Comparison of ENCODE assay signal across 16 cellular contexts in genomic region chr17:47726796-47727703, GRCh38. TPM values are rescaled to one million over a fixed set of nuclear protein-coding genes. Genes with fewer than 3 reads are reported as not detected.
DNase-seq lines count a peak whose midpoint lies in the region; ATAC-seq and TF ChIP-seq lines count a peak whose summit lies in the region.
"Had no signal": no experiment of that assay in that cellular context is flagged by ENCODE, and none has a peak within 500 bp of the region (broad histone marks: within the 10 kb centered on the region; RNA-seq: fewer than 3 reads in every experiment).

No MANE protein-coding gene starts in this region.

- peaks cover 69% of the 10 kb centered on the region for H3K4me1 Mint-ChIP-seq in activated CD4-positive, alpha-beta T cell treated with anti-CD3 and anti-CD28 coated beads, Interleukin-2, amount 10 ng/mL, durations not matched to agents 7 days and 5 days
- H3K4me1 Mint-ChIP-seq in CD8-positive, alpha-beta memory T cell, result peaks cover 53 to 60% (median 59%) of the 10 kb centered on the region in 3 donors
- H3K4me1 Mint-ChIP-seq in activated CD8-positive, alpha-beta T cell treated with anti-CD3 and anti-CD28 coated beads for 36 hours (ENCODE audit: low read depth), result peaks cover 81% of the 10 kb centered on the region
- peaks cover 29% of the 10 kb centered on the region for H3K4me1 Mint-ChIP-seq in CD8-positive, alpha-beta T cell (ENCODE audit: low read depth)
- H3K4me1 Mint-ChIP-seq: neural crest cell had no signal

- no peak overlapping the region for H3K18ac ChIP-seq in mesendoderm (ENCODE audit: low read length)

- H3K9me3 Mint-ChIP-seq in activated CD4-positive, alpha-beta T cell treated with anti-CD3 and anti-CD28 coated beads, Interleukin-2, amount 10 ng/mL, durations not matched to agents 7 days and 5 days, result no peaks in the 10 kb centered on the region
- H3K9me3 Mint-ChIP-seq in CD8-positive, alpha-beta memory T cell, result no peaks in the 10 kb centered on the region
- H3K9me3 Mint-ChIP-seq in activated CD8-positive, alpha-beta T cell treated with anti-CD3 and anti-CD28 coated beads for 36 hours, result no peaks in the 10 kb centered on the region
- no peaks in the 10 kb centered on the region for H3K9me3 Mint-ChIP-seq in CD8-positive, alpha-beta T cell
- H3K9me3 Mint-ChIP-seq: brain, neural crest cell had no signal

- no peak for TF ChIP-seq CTCF in activated CD8-positive, alpha-beta T cell treated with anti-CD3 and anti-CD28 coated beads for 36 hours (IDR thresholded peaks at IDR 0.05)
- TF ChIP-seq CTCF in CD8-positive, alpha-beta T cell (IDR thresholded peaks at IDR 0.05), result no peak
- TF ChIP-seq CTCF in foreskin keratinocyte (conservative IDR thresholded peaks at IDR 0.05), result no peak

- no peak overlapping the region for H3K27ac ChIP-seq in CD8-positive, alpha-beta memory T cell (ENCODE audit: low read depth, low read length)
- H3K27ac ChIP-seq in mesendoderm (ENCODE audit: low read depth, low read length) (no peak overlapping the region), foreskin keratinocyte (no peak overlapping the region)
- no peak overlapping the region for H3K27ac ChIP-seq in CD8-positive, alpha-beta T cell (ENCODE audit: low read depth, low read length)
- H3K27ac ChIP-seq: esophagus muscularis mucosa had no signal

- no peak for DNase-seq in activated CD4-positive, alpha-beta T cell treated with anti-CD3 and anti-CD28 coated beads, Interleukin-2, amount 10 ng/mL, durations not matched to agents 7 days and 5 days
- DNase-seq in activated CD4-positive, alpha-beta T cell treated with anti-CD3 and anti-CD28 coated beads, Interleukin-2, amount 50 U/mL, for 48 hours, result no peak
- peak in 1 of 5 donors; percentile 41 for DNase-seq in CD8-positive, alpha-beta memory T cell
- peak; percentile 2 for DNase-seq in activated CD8-positive, alpha-beta T cell treated with anti-CD3 and anti-CD28 coated beads for 36 hours
- peak; percentile 39 for DNase-seq in mesendoderm
- no peak for DNase-seq in CD8-positive, alpha-beta T cell
- DNase-seq in foreskin keratinocyte, result no peak
- DNase-seq: activated effector memory CD4-positive, alpha-beta T cell treated with Interleukin-2 at 50 U/mL for 16 hours; dermis blood vessel endothelial cell; glutamatergic neuron; KG1; NCI-H1048 had no signal

- intact Hi-C loops in activated CD8-positive, alpha-beta T cell treated with anti-CD3 and anti-CD28 coated beads for 36 hours (cut with micrococcal nuclease), result no loop called here
- intact Hi-C loops in CD8-positive, alpha-beta T cell (cut with DNase I, micrococcal nuclease), result no loop called here

- no peak overlapping the region for H4K8ac ChIP-seq in mesendoderm (ENCODE audit: low read depth, low read length)

- H3K27me3 ChIP-seq in CD8-positive, alpha-beta memory T cell (ENCODE audit: insufficient read depth, low read length, poor library complexity, severe bottlenecking), result peaks cover 1% of the 10 kb centered on the region
- H3K27me3 ChIP-seq in mesendoderm (ENCODE audit: insufficient read depth, low read length, poor library complexity), result no peaks in the 10 kb centered on the region
- H3K27me3 ChIP-seq in CD8-positive, alpha-beta T cell (ENCODE audit: insufficient read depth, low read length), result no peaks in the 10 kb centered on the region
- peaks cover 76% of the 10 kb centered on the region for H3K27me3 ChIP-seq in foreskin keratinocyte

- H3K56ac ChIP-seq in mesendoderm (ENCODE audit: low read length), result peak overlapping the region; percentile 25

- H2BK15ac ChIP-seq in mesendoderm (replicated peaks; ENCODE audit: low read depth), result no peak overlapping the region

- no peaks in the 10 kb centered on the region for H3K9me3 ChIP-seq in CD8-positive, alpha-beta memory T cell (ENCODE audit: low read length)
- no peaks in the 10 kb centered on the region for H3K9me3 ChIP-seq in CD8-positive, alpha-beta T cell (ENCODE audit: low read length)
- H3K9me3 ChIP-seq: esophagus muscularis mucosa had no signal

- H4K5ac ChIP-seq in mesendoderm (ENCODE audit: low read length), result no peak overlapping the region

- CTCF ChIA-PET in activated CD4-positive, alpha-beta T cell treated with anti-CD3 and anti-CD28 coated beads, Interleukin-2, amount 10 ng/mL, durations not matched to agents 7 days and 5 days (lab: Charles Lee), result interaction anchor here (0.6 to 1.3 kb wide), 9 partner anchors 9 to 58 kb away, joined by 3 to 4 read pairs (median 3); no protein-coding TSS in a partner anchor
- CTCF ChIA-PET in CD8-positive, alpha-beta memory T cell (lab: Charles Lee), result interaction anchor here (1.0 to 1.4 kb wide), 2 partner anchors 26 to 63 kb away, joined by 3 to 4 read pairs; no protein-coding TSS in a partner anchor
- CTCF ChIA-PET in activated CD8-positive, alpha-beta T cell treated with anti-CD3 and anti-CD28 coated beads for 36 hours (lab: Charles Lee), result interaction anchor here (1.2 to 2.7 kb wide), 5 partner anchors 9 to 28 kb away, joined by 3 to 9 read pairs (median 6); no protein-coding TSS in a partner anchor
- CTCF ChIA-PET in CD8-positive, alpha-beta T cell (lab: Charles Lee), result interaction anchor here (0.8 to 2.3 kb wide), 4 partner anchors 9 to 28 kb away, joined by 3 to 13 read pairs (median 3); no protein-coding TSS in a partner anchor

- no peak overlapping the region for H2BK120ac ChIP-seq in mesendoderm (ENCODE audit: low read depth, low read length)

- H3K79me1 ChIP-seq in mesendoderm (ENCODE audit: low read length), result no peaks in the 10 kb centered on the region

- H3K23ac ChIP-seq in mesendoderm (ENCODE audit: low read length), result no peak overlapping the region

- no peak overlapping the region for H3K4ac ChIP-seq in mesendoderm (ENCODE audit: low read depth, low read length)

- WGBS in mesendoderm (ENCODE audit: extremely low coverage, insufficient coverage, low lambda C conversion rate), result no CpG with 5 or more reads among the region's 12 CpGs

- H3K27ac Mint-ChIP-seq in activated CD4-positive, alpha-beta T cell treated with anti-CD3 and anti-CD28 coated beads, Interleukin-2, amount 10 ng/mL, durations not matched to agents 7 days and 5 days, result peak overlapping the region; percentile 42
- peak overlapping the region in 5 of 8 donors; percentile 7 to 82 (median 15) for H3K27ac Mint-ChIP-seq in CD8-positive, alpha-beta memory T cell
- no peak overlapping the region for H3K27ac Mint-ChIP-seq in activated CD8-positive, alpha-beta T cell treated with anti-CD3 and anti-CD28 coated beads for 36 hours
- no peak overlapping the region for H3K27ac Mint-ChIP-seq in CD8-positive, alpha-beta T cell

- H3K27me3 Mint-ChIP-seq in activated CD4-positive, alpha-beta T cell treated with anti-CD3 and anti-CD28 coated beads, Interleukin-2, amount 10 ng/mL, durations not matched to agents 7 days and 5 days, result peaks cover 1% of the 10 kb centered on the region
- peaks cover 3 to 4% of the 10 kb centered on the region in 2 donors for H3K27me3 Mint-ChIP-seq in CD8-positive, alpha-beta memory T cell
- H3K27me3 Mint-ChIP-seq in activated CD8-positive, alpha-beta T cell treated with anti-CD3 and anti-CD28 coated beads for 36 hours, result no peaks in the 10 kb centered on the region
- peaks cover 8% of the 10 kb centered on the region for H3K27me3 Mint-ChIP-seq in CD8-positive, alpha-beta T cell (ENCODE audit: low read depth)

- no peaks in the 10 kb centered on the region for H3K36me3 Mint-ChIP-seq in activated CD4-positive, alpha-beta T cell treated with anti-CD3 and anti-CD28 coated beads, Interleukin-2, amount 10 ng/mL, durations not matched to agents 7 days and 5 days (ENCODE audit: low read depth)
- H3K36me3 Mint-ChIP-seq in CD8-positive, alpha-beta memory T cell, result no peaks in the 10 kb centered on the region
- no peaks in the 10 kb centered on the region for H3K36me3 Mint-ChIP-seq in activated CD8-positive, alpha-beta T cell treated with anti-CD3 and anti-CD28 coated beads for 36 hours (ENCODE audit: low read depth)
- no peaks in the 10 kb centered on the region for H3K36me3 Mint-ChIP-seq in CD8-positive, alpha-beta T cell
- H3K36me3 Mint-ChIP-seq: brain had no signal

- no peak for ATAC-seq in activated CD8-positive, alpha-beta T cell treated with anti-CD3 and anti-CD28 coated beads for 36 hours
- ATAC-seq in CD8-positive, alpha-beta T cell, result no peak
- ATAC-seq in HG03039 (IDR thresholded peaks at IDR 0.05; ENCODE audit: unreplicated experiment), result no peak
- no peak for ATAC-seq in foreskin keratinocyte

- no peak overlapping the region for H3K4me3 ChIP-seq in CD8-positive, alpha-beta memory T cell (ENCODE audit: low read length)
- no peak overlapping the region for H3K4me3 ChIP-seq in mesendoderm (ENCODE audit: low read length)
- no peak overlapping the region for H3K4me3 ChIP-seq in CD8-positive, alpha-beta T cell (ENCODE audit: low read depth, low read length)
- H3K4me3 ChIP-seq: esophagus muscularis mucosa had no signal

- H3K4me2 ChIP-seq in mesendoderm (ENCODE audit: low read length), result no peak overlapping the region

- peaks cover 53% of the 10 kb centered on the region for H3K4me1 ChIP-seq in CD8-positive, alpha-beta memory T cell (ENCODE audit: insufficient read depth, low read length)
- H3K4me1 ChIP-seq in mesendoderm (ENCODE audit: control insufficient read depth, low read depth, low read length) (no peaks in the 10 kb centered on the region), foreskin keratinocyte (no peaks in the 10 kb centered on the region)
- H3K4me1 ChIP-seq in CD8-positive, alpha-beta T cell (ENCODE audit: insufficient read depth, low read length), result peaks cover 20% of the 10 kb centered on the region

- no peak overlapping the region for H2BK5ac ChIP-seq in mesendoderm (ENCODE audit: low read length)

- no peaks in the 10 kb centered on the region for H3K36me3 ChIP-seq in CD8-positive, alpha-beta memory T cell (ENCODE audit: insufficient read depth, low read length)
- H3K36me3 ChIP-seq in mesendoderm (ENCODE audit: control insufficient read depth, insufficient read depth, low read length), result no peaks in the 10 kb centered on the region
- no peaks in the 10 kb centered on the region for H3K36me3 ChIP-seq in CD8-positive, alpha-beta T cell (ENCODE audit: insufficient read depth, low read length)
- H3K36me3 ChIP-seq: esophagus muscularis mucosa had no signal

- H3K79me2 ChIP-seq in mesendoderm (ENCODE audit: control insufficient read depth, insufficient read depth, low read length), result no peaks in the 10 kb centered on the region

- no peak overlapping the region for H2AK5ac ChIP-seq in mesendoderm (ENCODE audit: low read length)

- POLR2A ChIA-PET in activated CD4-positive, alpha-beta T cell treated with anti-CD3 and anti-CD28 coated beads, Interleukin-2, amount 10 ng/mL, durations not matched to agents 7 days and 5 days (lab: Charles Lee), result no interaction called here
- POLR2A ChIA-PET in CD8-positive, alpha-beta memory T cell (lab: Charles Lee), result no interaction called here
- POLR2A ChIA-PET in activated CD8-positive, alpha-beta T cell treated with anti-CD3 and anti-CD28 coated beads for 36 hours (lab: Charles Lee), result interaction anchor here (0.9 to 27.1 kb wide), 5 partner anchors 9 to 57 kb away, joined by 3 to 493 read pairs (median 11); partner anchors contain the start of gene TBKBP1
- POLR2A ChIA-PET in CD8-positive, alpha-beta T cell (lab: Charles Lee), result interaction anchor here (0.6 kb wide), 1 partner anchor 23 kb away, joined by 3 read pairs; no protein-coding TSS in a partner anchor

- no peak overlapping the region for H3K4me3 Mint-ChIP-seq in activated CD4-positive, alpha-beta T cell treated with anti-CD3 and anti-CD28 coated beads, Interleukin-2, amount 10 ng/mL, durations not matched to agents 7 days and 5 days
- H3K4me3 Mint-ChIP-seq in CD8-positive, alpha-beta memory T cell, result peak overlapping the region in 1 of 7 donors; percentile 83
- H3K4me3 Mint-ChIP-seq in activated CD8-positive, alpha-beta T cell treated with anti-CD3 and anti-CD28 coated beads for 36 hours, result no peak overlapping the region
- no peak overlapping the region for H3K4me3 Mint-ChIP-seq in CD8-positive, alpha-beta T cell
- H3K4me3 Mint-ChIP-seq: brain, neural crest cell had no signal

- no peak overlapping the region for H3K9ac ChIP-seq in mesendoderm (ENCODE audit: low read length)

RNA-seq across cellular contexts. Expression of gene TBX21, which starts 6.0 kb away (rescaled TPM):
- 10 to 100 TPM; 13.8 to 16.0 TPM for total RNA-seq in activated CD4-positive, alpha-beta T cell treated with anti-CD3 and anti-CD28 coated beads, Interleukin-2, amount 10 ng/mL, durations not matched to agents 7 days and 5 days
- 10 to 100 TPM; 37.8 to 39.8 TPM for total RNA-seq in CD8-positive, alpha-beta memory T cell
- 59.6 TPM for polyA plus RNA-seq in CD8-positive, alpha-beta memory T cell
- total RNA-seq in activated CD8-positive, alpha-beta T cell treated with anti-CD3 and anti-CD28 coated beads for 36 hours, result 10 to 100 TPM; 53.0 to 56.9 TPM
- polyA plus RNA-seq in mesendoderm (2013, experiment 1 of 2), result 0.01 TPM
- 0.04 TPM for polyA plus RNA-seq in mesendoderm (2013, experiment 2 of 2)
- 10 to 100 TPM; 37.0 to 39.1 TPM for total RNA-seq in CD8-positive, alpha-beta T cell
- total RNA-seq in foreskin keratinocyte, result not detected in 2 replicates
- not detected in 2 replicates for polyA plus RNA-seq in foreskin keratinocyte
- total RNA-seq: dermis blood vessel endothelial cell, neural crest cell had no signal

RNA-seq across cellular contexts. Expression of gene TBKBP1, which starts 33.1 kb away (rescaled TPM):
- total RNA-seq in activated CD4-positive, alpha-beta T cell treated with anti-CD3 and anti-CD28 coated beads, Interleukin-2, amount 10 ng/mL, durations not matched to agents 7 days and 5 days, result 1 to 10 TPM; 2.5 to 3.0 TPM
- 1 to 10 TPM; 6.6 to 6.7 TPM for total RNA-seq in CD8-positive, alpha-beta memory T cell
- polyA plus RNA-seq in CD8-positive, alpha-beta memory T cell, result 1.8 TPM
- total RNA-seq in activated CD8-positive, alpha-beta T cell treated with anti-CD3 and anti-CD28 coated beads for 36 hours, result 10 to 100 TPM; 12.4 to 13.6 TPM
- polyA plus RNA-seq in mesendoderm (2013, experiment 1 of 2), result 8.1 TPM
- 7.0 TPM for polyA plus RNA-seq in mesendoderm (2013, experiment 2 of 2)
- 1 to 10 TPM; 5.2 TPM for total RNA-seq in CD8-positive, alpha-beta T cell
- total RNA-seq in foreskin keratinocyte, result 7.3 and 8.7 TPM in 2 replicates
- 6.2 and 6.9 TPM in 2 replicates for polyA plus RNA-seq in foreskin keratinocyte

Comparison
In these comparisons a context has a peak if more than half of its experiments do, and no peak if none do; other contexts are left out.
1. DNase-seq: peak in activated CD8-positive, alpha-beta T cell treated with anti-CD3 and anti-CD28 coated beads for 36 hours (single experiment) and mesendoderm (single experiment); none in activated CD4-positive, alpha-beta T cell treated with anti-CD3 and anti-CD28 coated beads, Interleukin-2, amount 10 ng/mL, durations not matched to agents 7 days and 5 days (single experiment), activated CD4-positive, alpha-beta T cell treated with anti-CD3 and anti-CD28 coated beads, Interleukin-2, amount 50 U/mL, for 48 hours (0 of 2), CD8-positive, alpha-beta T cell (0 of 7) and foreskin keratinocyte (0 of 2).
2. H3K27ac Mint-ChIP-seq: peak in activated CD4-positive, alpha-beta T cell treated with anti-CD3 and anti-CD28 coated beads, Interleukin-2, amount 10 ng/mL, durations not matched to agents 7 days and 5 days (single experiment) and CD8-positive, alpha-beta memory T cell (5 of 8); none in activated CD8-positive, alpha-beta T cell treated with anti-CD3 and anti-CD28 coated beads for 36 hours (single experiment) and CD8-positive, alpha-beta T cell (single experiment).
3. RNA of gene TBX21, which starts 6.0 kb away (total RNA-seq): 53.0 to 56.9 TPM in activated CD8-positive, alpha-beta T cell treated with anti-CD3 and anti-CD28 coated beads for 36 hours, 37.8 to 39.8 TPM in CD8-positive, alpha-beta memory T cell, 37.0 to 39.1 TPM in CD8-positive, alpha-beta T cell and 13.8 to 16.0 TPM in activated CD4-positive, alpha-beta T cell treated with anti-CD3 and anti-CD28 coated beads, Interleukin-2, amount 10 ng/mL, durations not matched to agents 7 days and 5 days; not detected in foreskin keratinocyte; every median in the first group is over 10 times any median in the second.
4. POLR2A ChIA-PET loops: an anchor here in activated CD8-positive, alpha-beta T cell treated with anti-CD3 and anti-CD28 coated beads for 36 hours (0.9 to 27.1 kb wide) and CD8-positive, alpha-beta T cell (0.6 kb wide); none called in activated CD4-positive, alpha-beta T cell treated with anti-CD3 and anti-CD28 coated beads, Interleukin-2, amount 10 ng/mL, durations not matched to agents 7 days and 5 days and CD8-positive, alpha-beta memory T cell.